1 cellular context compared by ENCODE assay signal in genomic region chr1:4265836-4266235, GRCh38.
A peak's percentile ranks its signal among the peaks of the same experiment; 100 is the strongest.
TF ChIP-seq lines count a peak whose summit lies in the region.

No MANE protein-coding gene starts in this region.

TF ChIP-seq in HepG2, 621 proteins besides CTCF, POLR2A, EP300 and RAD21 (continued from another document and continues in another):
- TF ChIP-seq ZNF687 (CRISPR knock-in tag; IDR thresholded peaks at IDR 0.05): peak; percentile 13; the same call in 1 of the 2 replicates
- no peak for TF ChIP-seq E2F2 (CRISPR knock-in tag; IDR thresholded peaks at IDR 0.05; ENCODE audit: borderline replicate concordance)
- peak; percentile 79 for TF ChIP-seq PAXIP1 (CRISPR knock-in tag; conservative IDR thresholded peaks at IDR 0.05)
- peak; percentile 35; the same call in 1 of the 2 replicates for TF ChIP-seq TBX2 (CRISPR knock-in tag; IDR thresholded peaks at IDR 0.05; ENCODE audit: borderline replicate concordance)
- TF ChIP-seq ZNF577 (CRISPR knock-in tag; IDR thresholded peaks at IDR 0.05; ENCODE audit: borderline replicate concordance, low read depth): no peak
- TF ChIP-seq ISL2 (CRISPR knock-in tag; IDR thresholded peaks at IDR 0.05): peak; percentile 80
- peak; percentile 80 for TF ChIP-seq HNRNPL (IDR thresholded peaks at IDR 0.05; ENCODE audit: low read depth, low read length)
- TF ChIP-seq RXRB (CRISPR knock-in tag; IDR thresholded peaks at IDR 0.05; ENCODE audit: borderline replicate concordance): peak; percentile 97
- peak; percentile 52; the same call in 1 of the 2 replicates for TF ChIP-seq SALL1 (CRISPR knock-in tag; IDR thresholded peaks at IDR 0.05)
- peak; percentile 59 for TF ChIP-seq NR2F6 (IDR thresholded peaks at IDR 0.05)
- peak; percentile 80 for TF ChIP-seq NR2F6 (CRISPR knock-in tag; IDR thresholded peaks at IDR 0.05)
- TF ChIP-seq YY1 (IDR thresholded peaks at IDR 0.05; ENCODE audit: insufficient read depth, insufficient replicate concordance, low read depth, low read length): peak; percentile 14
- TF ChIP-seq HIC2 (CRISPR knock-in tag; IDR thresholded peaks at IDR 0.05; ENCODE audit: low read depth): peak; percentile 55; the same call in 1 of the 2 replicates
- peak; percentile 85 for TF ChIP-seq MED8 (CRISPR knock-in tag; IDR thresholded peaks at IDR 0.05; ENCODE audit: insufficient replicate concordance)
- TF ChIP-seq ZNF503 (CRISPR knock-in tag; IDR thresholded peaks at IDR 0.05): peak; percentile 81
- TF ChIP-seq KDM6A (CRISPR knock-in tag; IDR thresholded peaks at IDR 0.05; ENCODE audit: low read depth): 0 out of 2 replicates have a peak, but pooled peaks have one; percentile 18
- peak; percentile 45 for TF ChIP-seq TEAD3 (CRISPR knock-in tag; optimal IDR thresholded peaks at IDR 0.05; ENCODE audit: borderline replicate concordance)
- TF ChIP-seq HDAC2 (CRISPR knock-in tag; IDR thresholded peaks at IDR 0.05): peak; percentile 73
- TF ChIP-seq FOXK1 (CRISPR knock-in tag; IDR thresholded peaks at IDR 0.05; ENCODE audit: borderline replicate concordance, low read depth): no peak; the same call in 1 of the 2 replicates
- TF ChIP-seq MAFK (conservative IDR thresholded peaks at IDR 0.05 in 1 of 2, IDR thresholded peaks at IDR 0.05 in 1 of 2; ENCODE audit: low read length in 2 of 2): 0 out of 4 replicates have a peak, but pooled peaks of 1 of the 2 experiments have one; percentile 22
- TF ChIP-seq GFI1 (CRISPR knock-in tag; IDR thresholded peaks at IDR 0.05; ENCODE audit: borderline replicate concordance): peak; percentile 71
- no peak for TF ChIP-seq FOXP1 (IDR thresholded peaks at IDR 0.05)
- TF ChIP-seq FOXP1 (CRISPR knock-in tag; IDR thresholded peaks at IDR 0.05): peak; percentile 29; the same call in 1 of the 2 replicates
- 0 out of 2 replicates have a peak, but pooled peaks have one; percentile 41 for TF ChIP-seq ZBTB43 (CRISPR knock-in tag; conservative IDR thresholded peaks at IDR 0.05)
- TF ChIP-seq ZNF543 (CRISPR knock-in tag; IDR thresholded peaks at IDR 0.05): 0 out of 2 replicates have a peak, but pooled peaks have one; percentile 16
- TF ChIP-seq SOX13 (IDR thresholded peaks at IDR 0.05): no peak; the same call in 1 of the 2 replicates
- TF ChIP-seq SOX13 (CRISPR knock-in tag; conservative IDR thresholded peaks at IDR 0.05 in 1 of 2, IDR thresholded peaks at IDR 0.05 in 1 of 2): peak in 1 of 2 experiments; percentile 81; a peak in 2 of 4 replicates
- peak; percentile 82; the same call in 1 of the 2 replicates for TF ChIP-seq MED13 (CRISPR knock-in tag; IDR thresholded peaks at IDR 0.05)
- TF ChIP-seq SUZ12 (IDR thresholded peaks at IDR 0.05; ENCODE audit: low read depth, low read length): no peak
- no peak for TF ChIP-seq ZKSCAN8 (CRISPR knock-in tag; IDR thresholded peaks at IDR 0.05; ENCODE audit: borderline replicate concordance)
- TF ChIP-seq ZBTB37 (CRISPR knock-in tag; IDR thresholded peaks at IDR 0.05): no peak
- TF ChIP-seq GLMP (CRISPR knock-in tag; IDR thresholded peaks at IDR 0.05; ENCODE audit: borderline replicate concordance): no peak
- peak; percentile 95 for TF ChIP-seq RXRA (CRISPR knock-in tag; IDR thresholded peaks at IDR 0.05)
- TF ChIP-seq HOXA3 (CRISPR knock-in tag; IDR thresholded peaks at IDR 0.05): peak; percentile 59; the same call in 1 of the 2 replicates
- TF ChIP-seq HNF1A (IDR thresholded peaks at IDR 0.05; ENCODE audit: low read depth): peak; percentile 70; the same call in 1 of the 2 replicates
- TF ChIP-seq HNF1A (CRISPR knock-in tag; IDR thresholded peaks at IDR 0.05; ENCODE audit: borderline replicate concordance): peak; percentile 92
- peak; percentile 54; the same call in 1 of the 2 replicates for TF ChIP-seq PITX1 (CRISPR knock-in tag; IDR thresholded peaks at IDR 0.05)
- TF ChIP-seq POGZ (CRISPR knock-in tag; IDR thresholded peaks at IDR 0.05): 0 out of 2 replicates have a peak, but pooled peaks have one; percentile 21
